In genomic region chr19:55486043-55486970, GRCh38 we compare ENCODE assay signal across 9 cellular contexts. TPM values are rescaled to one million over a fixed set of nuclear protein-coding genes. Genes with fewer than 3 reads are reported as not detected.
DNase-seq lines count a peak whose midpoint lies in the region; ATAC-seq and TF ChIP-seq lines count a peak whose summit lies in the region.
"Had no signal": no experiment of that assay in that cellular context is flagged by ENCODE, and none has a peak within 500 bp of the region (broad histone marks: within the 10 kb centered on the region; RNA-seq: fewer than 3 reads in every experiment).

No MANE protein-coding gene starts in this region.

- CTCF ChIA-PET in HEK293T (lab: Yijun Ruan, JAX), result interaction anchor here (0.6 to 1.2 kb wide), 2 partner anchors 17 to 18 kb away, joined by 3 to 4 read pairs; no protein-coding TSS in a partner anchor

- no peak overlapping the region for H2AFZ ChIP-seq in DND-41 (ENCODE audit: low read depth, low read length)

- peaks cover 37% of the 10 kb centered on the region for H3K4me1 ChIP-seq in DND-41 (ENCODE audit: insufficient read depth, low read length)
- peaks cover 35% of the 10 kb centered on the region for H3K4me1 ChIP-seq in SJSA1 (replicated peaks)

- no peak for ATAC-seq in DND-41 (ENCODE audit: insufficient read depth, low read depth)

- peak overlapping the region; percentile 98 for H3K4me2 ChIP-seq in DND-41 (ENCODE audit: insufficient read depth, low read length)

- H3K9ac ChIP-seq in DND-41 (ENCODE audit: low read depth, low read length), result peak overlapping the region; percentile 79

- DNase-seq in DND-41, result no peak
- no peak for DNase-seq in SJSA1 (ENCODE audit: low read depth in 1 of 2, low spot score in 2 of 2)
- peak; percentile 53 for DNase-seq in fibroblast of gingiva (ENCODE audit: low read depth)
- DNase-seq in retinal pigment epithelial cell (ENCODE audit: low read depth), result no peak
- DNase-seq in HuH-7.5 (ENCODE audit: low spot score), result no peak
- no peak for DNase-seq in stimulated activated naive CD4-positive, alpha-beta T cell treated with Interleukin-2 at 50 U/mL for 16 hours (lab: John Stamatoyannopoulos, UW)
- DNase-seq in effector CD8-positive, alpha-beta T cell (lab: John Stamatoyannopoulos, UW), result no peak
- DNase-seq in HEK293T (ENCODE audit: extremely low spot score), result no peak

- TF ChIP-seq CTCF in DND-41 (IDR thresholded peaks at IDR 0.05; ENCODE audit: borderline replicate concordance, extremely low read depth, low read length, poor library complexity, severe bottlenecking), result no peak
- no peak for TF ChIP-seq CTCF in retinal pigment epithelial cell (conservative IDR thresholded peaks at IDR 0.05; ENCODE audit: low read depth, low read length)

- H3K27me3 ChIP-seq in DND-41 (ENCODE audit: insufficient read depth, low read length, poor library complexity), result no peaks in the 10 kb centered on the region
- H3K27me3 ChIP-seq in SJSA1 (replicated peaks), result no peaks in the 10 kb centered on the region

- H3K27ac ChIP-seq in DND-41 (ENCODE audit: low read length), result no peak overlapping the region
- no peak overlapping the region for H3K27ac ChIP-seq in SJSA1
- H3K27ac ChIP-seq: neutrophil had no signal

- POLR2A ChIA-PET in HEK293T (lab: Yijun Ruan, JAX), result interaction anchor here (0.9 to 2.0 kb wide), 6 partner anchors 10 to 22 kb away, joined by 3 to 21 read pairs (median 4); partner anchors contain the start of gene ZNF628

- H3K9me3 ChIP-seq in DND-41 (ENCODE audit: insufficient read depth, low read length, severe bottlenecking), result no peaks in the 10 kb centered on the region
- no peaks in the 10 kb centered on the region; the same call in 1 of the 2 replicates for H3K9me3 ChIP-seq in SJSA1 (replicated peaks)
- H3K9me3 ChIP-seq: neutrophil had no signal

- H3K79me2 ChIP-seq in DND-41 (ENCODE audit: insufficient read depth, low read length), result peaks cover 9% of the 10 kb centered on the region

- H3K36me3 ChIP-seq in DND-41 (ENCODE audit: insufficient read depth, low read length) (peaks cover 16% of the 10 kb centered on the region), SJSA1 (peaks cover 27% of the 10 kb centered on the region)

- H4K20me1 ChIP-seq in DND-41 (ENCODE audit: insufficient read depth, low read length), result peaks cover 5% of the 10 kb centered on the region; the same call in 1 of the 2 replicates

- H3K4me3 ChIP-seq in DND-41 (ENCODE audit: low read depth in 1 of 2, low read length in 2 of 2) (peak overlapping the region in 1 of 2 experiments; percentile 91; a peak in 3 of 4 replicates), SJSA1 (peak overlapping the region; percentile 55; the same call in 1 of the 2 replicates), retinal pigment epithelial cell (ENCODE audit: low read length) (peak overlapping the region; percentile 74)

TF ChIP-seq in HEK293T, 16 proteins besides CTCF, POLR2A, EP300 and RAD21:
- no peak for TF ChIP-seq ZNF384 (IDR thresholded peaks at IDR 0.05)
- TF ChIP-seq FOXM1 (IDR thresholded peaks at IDR 0.05; ENCODE audit: borderline replicate concordance), result no peak
- TF ChIP-seq NFRKB (IDR thresholded peaks at IDR 0.05), result no peak
- no peak for TF ChIP-seq TARDBP (IDR thresholded peaks at IDR 0.05)
- no peak for TF ChIP-seq ELF4 (IDR thresholded peaks at IDR 0.05)
- TF ChIP-seq LEF1 (IDR thresholded peaks at IDR 0.05; ENCODE audit: borderline replicate concordance), result no peak
- TF ChIP-seq BHLHE40 (IDR thresholded peaks at IDR 0.05; ENCODE audit: borderline replicate concordance), result no peak
- no peak for TF ChIP-seq FOXA1 (IDR thresholded peaks at IDR 0.05)
- TF ChIP-seq PKNOX1 (IDR thresholded peaks at IDR 0.05), result no peak
- no peak for TF ChIP-seq HDGF (IDR thresholded peaks at IDR 0.05; ENCODE audit: borderline replicate concordance)
- TF ChIP-seq CTBP1 (IDR thresholded peaks at IDR 0.05; ENCODE audit: borderline replicate concordance), result no peak

RNA-seq across cellular contexts. Expression of gene NAT14, which starts 1.3 kb away (rescaled TPM):
- 10.9 and 12.1 TPM in 2 replicates for total RNA-seq in SJSA1 (2014; rRNA removed; shearing (Covaris generic))

RNA-seq across cellular contexts. Expression of gene SSC5D, which starts 1.9 kb away (rescaled TPM):
- total RNA-seq in SJSA1 (2014; rRNA removed; shearing (Covaris generic)), result not detected in 2 replicates

RNA-seq across cellular contexts. Expression of gene ZNF628, which starts 9.9 kb away (rescaled TPM):
- total RNA-seq in SJSA1 (2014; rRNA removed; shearing (Covaris generic)), result 1.1 and 4.1 TPM in 2 replicates

RNA-seq across cellular contexts. Expression of gene C19orf85, which starts 21.8 kb away (rescaled TPM):
- total RNA-seq in SJSA1 (2014; rRNA removed; shearing (Covaris generic)), result not detected in 2 replicates

RNA-seq across cellular contexts. Expression of gene ISOC2, which starts 24.9 kb away (rescaled TPM):
- total RNA-seq in SJSA1 (2014; rRNA removed; shearing (Covaris generic)), result 71.7 and 97.3 TPM in 2 replicates
